8 cellular contexts compared by ENCODE assay signal in genomic region chr9:101028346-101029299, GRCh38. TPM values are rescaled to one million over a fixed set of nuclear protein-coding genes. Genes with fewer than 3 reads are reported as not detected.
DNase-seq lines count a peak whose midpoint lies in the region; ATAC-seq, FAIRE-seq and TF ChIP-seq lines count a peak whose summit lies in the region.

Gene PLPPR1, plus strand, starts transcription at chr9:101028727.

- H3K4me3 ChIP-seq in NT2/D1 (ENCODE audit: insufficient read length, low read depth), result peak within 1 kb of the TSS; percentile 86
- H3K4me3 ChIP-seq in endothelial cell of umbilical vein (replicated peaks in 1 of 3; ENCODE audit: insufficient read depth in 1 of 3, low read depth in 1 of 3, low read length in 3 of 3), result peak within 1 kb of the TSS; percentile 24 to 56 (median 43)
- peak within 1 kb of the TSS; percentile 18 to 40 for H3K4me3 ChIP-seq in uterus

- H3K9me3 ChIP-seq in NT2/D1 (ENCODE audit: insufficient read depth, low read length) (no peaks in the 10 kb centered on the region), endothelial cell of umbilical vein (replicated peaks; ENCODE audit: control insufficient read depth, insufficient read depth, low read length) (no peaks in the 10 kb centered on the region), uterus (no peaks in the 10 kb centered on the region)

- CTCF ChIA-PET in endothelial cell of umbilical vein (lab: Charles Lee), result interaction anchor here (1.0 to 1.5 kb wide), 4 partner anchors 8 to 93 kb away, joined by 3 to 6 read pairs (median 4); no protein-coding TSS in a partner anchor

- peak within 1 kb of the TSS; percentile 86 for H3K9ac ChIP-seq in NT2/D1 (ENCODE audit: insufficient read length, low read depth)
- H3K9ac ChIP-seq in endothelial cell of umbilical vein (replicated peaks; ENCODE audit: extremely low read depth, insufficient read depth, low read length), result no peak within 1 kb of the TSS

- peak; percentile 14 for DNase-seq in stimulated activated CD4-positive, alpha-beta T cell treated with anti-CD3 and anti-CD28 coated beads, Interleukin-15, amount 100 ng/mL, for 24 hours
- no peak for DNase-seq in stimulated activated CD4-positive, alpha-beta T cell treated with anti-CD3 and anti-CD28 coated beads, Interleukin-2, amount 100 ng/mL, for 48 hours
- DNase-seq in NT2/D1 (ENCODE audit: low read depth, low spot score), result peak; percentile 51
- DNase-seq in endothelial cell of umbilical vein (ENCODE audit: low read depth, low spot score), result peak; percentile 78
- DNase-seq in mesothelial cell of epicardium (ENCODE audit: low spot score in 2 of 2, unreplicated experiment in 2 of 2), result peak; percentile 69 to 82
- DNase-seq in uterus, result no peak
- DNase-seq in ureter (ENCODE audit: low spot score), result no peak

- H3K4me1 ChIP-seq in NT2/D1 (ENCODE audit: insufficient read depth, insufficient read length), result no peaks in the 10 kb centered on the region
- H3K4me1 ChIP-seq in endothelial cell of umbilical vein (ENCODE audit: control insufficient read depth, extremely low read depth, insufficient read depth, low read length), result no peaks in the 10 kb centered on the region
- H3K4me1 ChIP-seq in uterus, result peaks cover 0 to 4% of the 10 kb centered on the region in 2 donors

- peak; percentile 54 for FAIRE-seq in endothelial cell of umbilical vein (lab: Jason Lieb, UNC)

- peak within 1 kb of the TSS; percentile 91 for H3K4me3 Mint-ChIP-seq in mesothelial cell of epicardium

- intact Hi-C loops in endothelial cell of umbilical vein (cut with micrococcal nuclease) (loop anchor here (2.0 kb wide), 1 partner anchor 90 kb away; no protein-coding TSS in a partner anchor), uterus (cut with DNase I; ENCODE audit: low total_unique reads) (no loop called here)

- H3K27me3 Mint-ChIP-seq in mesothelial cell of epicardium (ENCODE audit: low read depth), result peaks cover 93% of the 10 kb centered on the region

- dilution Hi-C loops in endothelial cell of umbilical vein (cut with MboI; ENCODE audit: extremely low pct_ligation_motif_present, low sequenced_read_pairs), result no loop called here

- TF ChIP-seq CTCF in endothelial cell of umbilical vein (IDR thresholded peaks at IDR 0.05; ENCODE audit: extremely low read depth in 1 of 2, insufficient read depth in 1 of 2, low read depth in 1 of 2, low read length in 2 of 2) (no peak), mesothelial cell of epicardium (IDR thresholded peaks at IDR 0.05; ENCODE audit: unreplicated experiment) (no peak), uterus (IDR thresholded peaks at IDR 0.05) (no peak)

- peak within 1 kb of the TSS; percentile 69 for H3K4me2 ChIP-seq in endothelial cell of umbilical vein (ENCODE audit: insufficient read depth, low read length)

- ATAC-seq in HG02763 (IDR thresholded peaks at IDR 0.05; ENCODE audit: unreplicated experiment), result no peak

- peak within 1 kb of the TSS; percentile 70 for H2AFZ ChIP-seq in endothelial cell of umbilical vein (ENCODE audit: low read depth, low read length)

- no TSS peak for BruUV-seq in endothelial cell of umbilical vein (replicated peaks; lab: Mats Ljungman, UMichigan)

- no peaks in the 10 kb centered on the region for H3K9me1 ChIP-seq in endothelial cell of umbilical vein (replicated peaks; ENCODE audit: control insufficient read depth, extremely low read depth, insufficient read depth, low read length)

- H3K79me2 ChIP-seq in endothelial cell of umbilical vein (ENCODE audit: control insufficient read depth, insufficient read depth, low read length), result no peaks in the 10 kb centered on the region

- H3K4me1 Mint-ChIP-seq in mesothelial cell of epicardium, result peaks cover 17% of the 10 kb centered on the region

- H3K27ac Mint-ChIP-seq in mesothelial cell of epicardium, result peak within 1 kb of the TSS; percentile 45

- H3K9me3 Mint-ChIP-seq in mesothelial cell of epicardium, result no peaks in the 10 kb centered on the region

- H3K36me3 ChIP-seq in NT2/D1 (ENCODE audit: insufficient read depth, insufficient read length, low read length), result no peaks in the 10 kb centered on the region
- no peaks in the 10 kb centered on the region for H3K36me3 ChIP-seq in endothelial cell of umbilical vein (ENCODE audit: control insufficient read depth in 2 of 2, extremely low read depth in 1 of 2, insufficient read depth in 2 of 2, low read length in 2 of 2)
- H3K36me3 ChIP-seq in uterus, result no peaks in the 10 kb centered on the region

- POLR2A ChIA-PET in endothelial cell of umbilical vein (lab: Charles Lee), result no interaction called here

- H3K27ac ChIP-seq in endothelial cell of umbilical vein (ENCODE audit: insufficient read depth, low read depth, low read length) (no peak within 1 kb of the TSS), uterus (no peak within 1 kb of the TSS)

- H3K36me3 Mint-ChIP-seq in mesothelial cell of epicardium, result no peaks in the 10 kb centered on the region

- H3K27me3 ChIP-seq in NT2/D1 (ENCODE audit: insufficient read depth, insufficient read length) (peaks cover 67% of the 10 kb centered on the region), endothelial cell of umbilical vein (ENCODE audit: control insufficient read depth in 2 of 2, insufficient read depth in 2 of 2, low read length in 2 of 2) (peaks cover 26 to 54% of the 10 kb centered on the region in 2 experiments), uterus (no peaks in the 10 kb centered on the region)

- no peak for TF ChIP-seq POLR2A in endothelial cell of umbilical vein (IDR thresholded peaks at IDR 0.05; ENCODE audit: low read depth, low read length)
- TF ChIP-seq POLR2A in uterus (IDR thresholded peaks at IDR 0.05), result no peak

- no peaks in the 10 kb centered on the region for H4K20me1 ChIP-seq in endothelial cell of umbilical vein (replicated peaks; ENCODE audit: control insufficient read depth, extremely low read depth, insufficient read depth, low read length)

TF ChIP-seq in endothelial cell of umbilical vein, 7 proteins besides CTCF, POLR2A, EP300 and RAD21:
- TF ChIP-seq MAX (IDR thresholded peaks at IDR 0.05; ENCODE audit: insufficient read depth, insufficient read length) (no peak), EZH2 (IDR thresholded peaks at IDR 0.05; ENCODE audit: borderline replicate concordance, low read depth, low read length, severe bottlenecking) (peak; percentile 50), MYC (IDR thresholded peaks at IDR 0.05; ENCODE audit: low read depth, low read length) (no peak), FOS (IDR thresholded peaks at IDR 0.05; ENCODE audit: borderline replicate concordance, insufficient read depth, low read length) (no peak), GATA2 (IDR thresholded peaks at IDR 0.05; ENCODE audit: insufficient read depth, insufficient read length, low read depth, low read length) (no peak), JUN (IDR thresholded peaks at IDR 0.05; ENCODE audit: borderline replicate concordance, insufficient read depth, insufficient read length, low read depth) (no peak), POLR2AphosphoS5 (IDR thresholded peaks at IDR 0.05; ENCODE audit: insufficient read depth, low read depth, low read length) (no peak)

RNA-seq across cellular contexts. Expression of gene PLPPR1, which starts in this region (rescaled TPM):
- total RNA-seq in endothelial cell of umbilical vein, result 0.18 TPM in 1 of 2 replicates, not detected in the other
- polyA plus RNA-seq in endothelial cell of umbilical vein, result 0.30 and 0.50 TPM in 2 replicates
- polyA plus RNA-seq in endothelial cell of umbilical vein (2011; cell fraction: cytosol; rRNA removed), result 0.10 and 0.11 TPM in 2 replicates
- 0.08 TPM in 1 of 2 replicates, not detected in the other for polyA plus RNA-seq in endothelial cell of umbilical vein (2011; cell fraction: nucleus; rRNA removed)
- polyA plus RNA-seq in endothelial cell of umbilical vein (2012), result 0.50 TPM in 1 of 2 replicates, not detected in the other
- 0.17 TPM in 1 of 2 replicates, not detected in the other for polyA minus RNA-seq in endothelial cell of umbilical vein
- polyA minus RNA-seq in endothelial cell of umbilical vein (2011; cell fraction: cytosol; rRNA and poly(A)+ RNA removed), result not detected
- polyA minus RNA-seq in endothelial cell of umbilical vein (2011; cell fraction: nucleus; rRNA and poly(A)+ RNA removed), result 0.24 and 0.34 TPM in 2 replicates
- 1.1 to 1.3 TPM (median 1.2 TPM) in 3 replicates for total RNA-seq in mesothelial cell of epicardium
- under 1 TPM in 1 of 4 donors, not detected in 3; 0.41 TPM for total RNA-seq in uterus
- not detected for total RNA-seq in ureter

Comparison
In these comparisons a context has a peak if more than half of its experiments do, and no peak if none do; other contexts are left out.
1. DNase-seq: peak in stimulated activated CD4-positive, alpha-beta T cell treated with anti-CD3 and anti-CD28 coated beads, Interleukin-15, amount 100 ng/mL, for 24 hours (single experiment), NT2/D1 (single experiment) and mesothelial cell of epicardium (2 of 2); none in stimulated activated CD4-positive, alpha-beta T cell treated with anti-CD3 and anti-CD28 coated beads, Interleukin-2, amount 100 ng/mL, for 48 hours (0 of 2), uterus (0 of 2) and ureter (single experiment).
2. Peak in DNase-seq, H3K4me3 ChIP-seq and H3K4me2 ChIP-seq in endothelial cell of umbilical vein; RNA of the gene not detected or under 1 TPM.
3. H3K4me3 ChIP-seq: peak in every context shown above with its lines; median percentile 86 in NT2/D1; 43 in endothelial cell of umbilical vein; 29 in uterus.